ENCODE assay signal across 8 cellular contexts in genomic region chr1:27233677-27234053, GRCh38. TPM values are rescaled to one million over a fixed set of nuclear protein-coding genes. Genes with fewer than 3 reads are reported as not detected.
DNase-seq lines count a peak whose midpoint lies in the region; ATAC-seq and TF ChIP-seq lines count a peak whose summit lies in the region.

No MANE protein-coding gene starts in this region.

- no peaks in the 10 kb centered on the region for H3K27me3 Mint-ChIP-seq in CD8-positive, alpha-beta T cell (ENCODE audit: low read depth)
- no peaks in the 10 kb centered on the region for H3K27me3 Mint-ChIP-seq in activated naive CD8-positive, alpha-beta T cell treated with anti-CD3 and anti-CD28 coated beads, Interleukin-2, amount 10 ng/mL, durations not matched to agents 7 days and 5 days

- no peaks in the 10 kb centered on the region for H3K27me3 ChIP-seq in CD8-positive, alpha-beta T cell (ENCODE audit: insufficient read depth, low read length)
- H3K27me3 ChIP-seq in testis, result no peaks in the 10 kb centered on the region

- no peaks in the 10 kb centered on the region for H3K36me3 ChIP-seq in CD8-positive, alpha-beta T cell (ENCODE audit: insufficient read depth, low read length)
- no peaks in the 10 kb centered on the region for H3K36me3 ChIP-seq in testis (ENCODE audit: low read depth, missing control alignments)

- peak overlapping the region; percentile 95 for H3K27ac Mint-ChIP-seq in CD8-positive, alpha-beta T cell
- H3K27ac Mint-ChIP-seq in activated naive CD8-positive, alpha-beta T cell treated with anti-CD3 and anti-CD28 coated beads, Interleukin-2, amount 10 ng/mL, durations not matched to agents 7 days and 5 days, result peak overlapping the region; percentile 44

- CTCF ChIA-PET in CD8-positive, alpha-beta T cell (lab: Charles Lee), result interaction anchor here (0.9 kb wide), 1 partner anchor 50 kb away, joined by 3 read pairs; no protein-coding TSS in a partner anchor

- no peak for TF ChIP-seq POLR2A in testis (IDR thresholded peaks at IDR 0.05)

- POLR2A ChIA-PET in CD8-positive, alpha-beta T cell (lab: Charles Lee), result interaction anchor here (0.8 to 1.2 kb wide), 4 partner anchors 15 to 79 kb away, joined by 3 to 9 read pairs (median 4); partner anchors contain the start of gene SLC9A1
- POLR2A ChIA-PET in activated naive CD8-positive, alpha-beta T cell treated with anti-CD3 and anti-CD28 coated beads, Interleukin-2, amount 10 ng/mL, durations not matched to agents 7 days and 5 days (lab: Charles Lee), result interaction anchor here (0.6 to 2.0 kb wide), 3 partner anchors 79 to 136 kb away, joined by 3 to 8 read pairs (median 4); partner anchors contain the start of gene SLC9A1

- peak overlapping the region; percentile 66 for H3K4me3 ChIP-seq in CD8-positive, alpha-beta T cell (ENCODE audit: low read depth, low read length)
- peak overlapping the region; percentile 85 to 93 for H3K4me3 ChIP-seq in testis

- peak overlapping the region; percentile 74 for H3K27ac ChIP-seq in CD8-positive, alpha-beta T cell (ENCODE audit: low read depth, low read length)
- peak overlapping the region in 1 of 2 donors; percentile 80 for H3K27ac ChIP-seq in testis

- TF ChIP-seq CTCF in CD8-positive, alpha-beta T cell (IDR thresholded peaks at IDR 0.05), result no peak
- TF ChIP-seq CTCF in testis (IDR thresholded peaks at IDR 0.05), result no peak

- 57 to 58% methylated on average over 8 to 9 of the region's 9 CpGs for WGBS in testis, 2 donors

- H3K9me3 Mint-ChIP-seq in CD8-positive, alpha-beta T cell, result no peaks in the 10 kb centered on the region
- H3K9me3 Mint-ChIP-seq in activated naive CD8-positive, alpha-beta T cell treated with anti-CD3 and anti-CD28 coated beads, Interleukin-2, amount 10 ng/mL, durations not matched to agents 7 days and 5 days, result no peaks in the 10 kb centered on the region

- peak in 3 of 7 experiments; percentile 13 to 45 (median 20) for DNase-seq in CD8-positive, alpha-beta T cell
- DNase-seq in HT-29 (ENCODE audit: low spot score) (peak; percentile 4), left lobe of liver (ENCODE audit: low spot score) (peak; percentile 46), testis (peak; percentile 24), NCI-H345 (lab: John Stamatoyannopoulos, UW) (no peak), foreskin melanocyte (no peak), AG08396 (ENCODE audit: low spot score) (no peak)
- DNase-seq in activated naive CD8-positive, alpha-beta T cell treated with anti-CD3 and anti-CD28 coated beads, Interleukin-2, amount 10 ng/mL, durations not matched to agents 7 days and 5 days, result no peak

- H3K4me1 Mint-ChIP-seq in CD8-positive, alpha-beta T cell (ENCODE audit: low read depth), result peaks cover 37% of the 10 kb centered on the region
- H3K4me1 Mint-ChIP-seq in activated naive CD8-positive, alpha-beta T cell treated with anti-CD3 and anti-CD28 coated beads, Interleukin-2, amount 10 ng/mL, durations not matched to agents 7 days and 5 days, result peaks cover 25% of the 10 kb centered on the region

- H3K36me3 Mint-ChIP-seq in CD8-positive, alpha-beta T cell, result peaks cover 6% of the 10 kb centered on the region
- H3K36me3 Mint-ChIP-seq in activated naive CD8-positive, alpha-beta T cell treated with anti-CD3 and anti-CD28 coated beads, Interleukin-2, amount 10 ng/mL, durations not matched to agents 7 days and 5 days, result peaks cover 5% of the 10 kb centered on the region

- ATAC-seq in CD8-positive, alpha-beta T cell, result peak; percentile 13
- ATAC-seq in activated naive CD8-positive, alpha-beta T cell treated with anti-CD3 and anti-CD28 coated beads, Interleukin-2, amount 10 ng/mL, durations not matched to agents 7 days and 5 days (ENCODE audit: low read depth), result no peak
- no peak for ATAC-seq in left lobe of liver

- no peaks in the 10 kb centered on the region for H3K9me3 ChIP-seq in CD8-positive, alpha-beta T cell (ENCODE audit: low read length)
- H3K9me3 ChIP-seq in testis, result no peaks in the 10 kb centered on the region

- peaks cover 25% of the 10 kb centered on the region for H3K4me1 ChIP-seq in CD8-positive, alpha-beta T cell (ENCODE audit: insufficient read depth, low read length)
- H3K4me1 ChIP-seq in testis, result peaks cover 11% of the 10 kb centered on the region

- intact Hi-C loops in CD8-positive, alpha-beta T cell (cut with DNase I, micrococcal nuclease), result loop anchor here (1.0 to 10.0 kb wide), 13 partner anchors 78 to 916 kb away; partner anchors contain the start of genes SLC9A1 (in 2 of the 2), TMEM222 (in 2 of the 2), WASF2 (in 2 of the 2) and AHDC1 (in 1 of the 2)
- intact Hi-C loops in testis (cut with DNase I; ENCODE audit: low total_unique reads), result no loop called here

- H3K4me3 Mint-ChIP-seq in CD8-positive, alpha-beta T cell, result peak overlapping the region; percentile 99
- peak overlapping the region; percentile 99 for H3K4me3 Mint-ChIP-seq in activated naive CD8-positive, alpha-beta T cell treated with anti-CD3 and anti-CD28 coated beads, Interleukin-2, amount 10 ng/mL, durations not matched to agents 7 days and 5 days

RNA-seq across cellular contexts. Expression of gene WDTC1, which starts 0.8 kb away (rescaled TPM):
- 10 to 100 TPM; 17.8 to 18.1 TPM for total RNA-seq in CD8-positive, alpha-beta T cell
- total RNA-seq in HT-29 (2014; rRNA removed; shearing (Covaris generic)), result 21.3 and 24.3 TPM in 2 replicates
- total RNA-seq in activated naive CD8-positive, alpha-beta T cell treated with anti-CD3 and anti-CD28 coated beads, Interleukin-2, amount 10 ng/mL, durations not matched to agents 7 days and 5 days, result 10 to 100 TPM; 41.5 to 43.0 TPM
- total RNA-seq in left lobe of liver (21.8 TPM), testis (10 to 100 TPM; 61.4 to 69.5 TPM)
- 142 TPM for polyA plus RNA-seq in testis (ENCODE audit: insufficient read depth, low read depth, low replicate concordance)

Comparison
In these comparisons a context has a peak if more than half of its experiments do, and no peak if none do; other contexts are left out.
1. DNase-seq: peak in HT-29 (single experiment), left lobe of liver (single experiment) and testis (single experiment); none in activated naive CD8-positive, alpha-beta T cell treated with anti-CD3 and anti-CD28 coated beads, Interleukin-2, amount 10 ng/mL, durations not matched to agents 7 days and 5 days (single experiment), NCI-H345 (single experiment), foreskin melanocyte (single experiment) and AG08396 (single experiment).